Comparison of ENCODE assay signal across 8 cellular contexts in genomic region chr3:71724171-71724453, GRCh38. TPM values are rescaled to one million over a fixed set of nuclear protein-coding genes. Genes with fewer than 3 reads are reported as not detected.
A peak's percentile ranks its signal among the peaks of the same experiment; 100 is the strongest.
DNase-seq lines count a peak whose midpoint lies in the region; ATAC-seq lines count a peak whose summit lies in the region.

No MANE protein-coding gene starts in this region.

- peaks cover 27% of the 10 kb centered on the region for H3K36me3 Mint-ChIP-seq in activated CD8-positive, alpha-beta T cell treated with anti-CD3 and anti-CD28 coated beads, Interleukin-2, amount 10 ng/mL, durations not matched to agents 7 days and 5 days (ENCODE audit: low read depth)

- peak overlapping the region; percentile 92 for H3K27ac Mint-ChIP-seq in activated CD8-positive, alpha-beta T cell treated with anti-CD3 and anti-CD28 coated beads, Interleukin-2, amount 10 ng/mL, durations not matched to agents 7 days and 5 days

- H3K4me1 Mint-ChIP-seq in activated CD8-positive, alpha-beta T cell treated with anti-CD3 and anti-CD28 coated beads, Interleukin-2, amount 10 ng/mL, durations not matched to agents 7 days and 5 days (ENCODE audit: low read depth), result peaks cover 57% of the 10 kb centered on the region

- H3K9me3 ChIP-seq in HAP-1, result no peaks in the 10 kb centered on the region
- H3K9me3 ChIP-seq in iPS-15b (ENCODE audit: control insufficient read depth, insufficient read depth, low read length), result no peaks in the 10 kb centered on the region

- H3K9me3 Mint-ChIP-seq in activated CD8-positive, alpha-beta T cell treated with anti-CD3 and anti-CD28 coated beads, Interleukin-2, amount 10 ng/mL, durations not matched to agents 7 days and 5 days (ENCODE audit: insufficient read depth), result no peaks in the 10 kb centered on the region

- POLR2A ChIA-PET in activated CD8-positive, alpha-beta T cell treated with anti-CD3 and anti-CD28 coated beads, Interleukin-2, amount 10 ng/mL, durations not matched to agents 7 days and 5 days (lab: Charles Lee), result interaction anchor here (1.1 kb wide), 2 partner anchors 21 to 1125 kb away, joined by 3 to 4 read pairs; partner anchors contain the start of gene SHQ1

- no peaks in the 10 kb centered on the region for H3K27me3 Mint-ChIP-seq in activated CD8-positive, alpha-beta T cell treated with anti-CD3 and anti-CD28 coated beads, Interleukin-2, amount 10 ng/mL, durations not matched to agents 7 days and 5 days (ENCODE audit: low read depth)

- H3K4me3 ChIP-seq in HAP-1 (peak overlapping the region; percentile 62), iPS-15b (ENCODE audit: low read depth, low read length) (peak overlapping the region; percentile 81), skin epidermis (peak overlapping the region; percentile 62 to 81 (median 72))

- H3K4me3 Mint-ChIP-seq in activated CD8-positive, alpha-beta T cell treated with anti-CD3 and anti-CD28 coated beads, Interleukin-2, amount 10 ng/mL, durations not matched to agents 7 days and 5 days, result peak overlapping the region; percentile 94

- ATAC-seq in activated CD8-positive, alpha-beta T cell treated with anti-CD3 and anti-CD28 coated beads, Interleukin-2, amount 10 ng/mL, durations not matched to agents 7 days and 5 days, result no peak

- in situ Hi-C loops in HAP-1 (cut with MboI; ENCODE audit: low sequenced_read_pairs), result loop anchor here (25.0 kb wide), 2 partner anchors 1113 to 1363 kb away; partner anchors contain the start of gene SHQ1

- no peaks in the 10 kb centered on the region for H3K27me3 ChIP-seq in HAP-1 (ENCODE audit: low read depth)
- H3K27me3 ChIP-seq in iPS-15b (ENCODE audit: control insufficient read depth, insufficient read depth, low read length), result peaks cover 41% of the 10 kb centered on the region

- CTCF ChIA-PET in activated CD8-positive, alpha-beta T cell treated with anti-CD3 and anti-CD28 coated beads, Interleukin-2, amount 10 ng/mL, durations not matched to agents 7 days and 5 days (lab: Charles Lee), result interaction anchor here (0.8 to 6.1 kb wide), 5 partner anchors 13 to 1098 kb away, joined by 3 to 46 read pairs (median 5); no protein-coding TSS in a partner anchor

- H3K4me1 ChIP-seq in HAP-1 (peaks cover 11% of the 10 kb centered on the region), iPS-15b (ENCODE audit: control insufficient read depth, insufficient read depth, low read length) (peaks cover 6% of the 10 kb centered on the region)

- peak overlapping the region in 14 of 21 experiments; percentile 42 to 90 (median 78) for H3K27ac ChIP-seq in skin epidermis

- DNase-seq in HAP-1 (ENCODE audit: low spot score in 2 of 2) (no peak), NCI-H2107 (lab: John Stamatoyannopoulos, UW) (no peak), SIG-M5 treated with dmso at 0.1 percent for 504 hours (lab: John Stamatoyannopoulos, UW; ENCODE audit: unreplicated experiment) (no peak), pons (ENCODE audit: low spot score) (no peak)
- no peak for DNase-seq in activated CD8-positive, alpha-beta T cell treated with anti-CD3 and anti-CD28 coated beads, Interleukin-2, amount 10 ng/mL, durations not matched to agents 7 days and 5 days
- DNase-seq in activated CD4-positive, alpha-beta T cell treated with anti-CD3 and anti-CD28 coated beads, Interleukin-2, amount 50 U/mL, for 1 hour, result no peak

- no peaks in the 10 kb centered on the region for H3K36me3 ChIP-seq in HAP-1 (replicated peaks)
- no peaks in the 10 kb centered on the region for H3K36me3 ChIP-seq in iPS-15b (ENCODE audit: control insufficient read depth, insufficient read depth, low read length)

- H3K9ac ChIP-seq in iPS-15b (ENCODE audit: low read depth, low read length), result no peak overlapping the region

RNA-seq across cellular contexts. Expression of gene EIF4E3, which starts 1.1 kb away (rescaled TPM):
- total RNA-seq in activated CD8-positive, alpha-beta T cell treated with anti-CD3 and anti-CD28 coated beads, Interleukin-2, amount 10 ng/mL, durations not matched to agents 7 days and 5 days, result 10 to 100 TPM; 56.5 to 59.4 TPM

RNA-seq across cellular contexts. Expression of gene GPR27, which starts 29.5 kb away (rescaled TPM):
- under 1 TPM; 0.37 to 0.40 TPM for total RNA-seq in activated CD8-positive, alpha-beta T cell treated with anti-CD3 and anti-CD28 coated beads, Interleukin-2, amount 10 ng/mL, durations not matched to agents 7 days and 5 days
